ENCODE assay signal across 10 cellular contexts in genomic region chrX:153646620-153647373, GRCh38. TPM values are rescaled to one million over a fixed set of nuclear protein-coding genes. Genes with fewer than 3 reads are reported as not detected.
A peak's percentile ranks its signal among the peaks of the same experiment; 100 is the strongest.
DNase-seq lines count a peak whose midpoint lies in the region; ATAC-seq, FAIRE-seq and TF ChIP-seq lines count a peak whose summit lies in the region.
"Had no signal": no experiment of that assay in that cellular context is flagged by ENCODE, and none has a peak within 500 bp of the region (broad histone marks: within the 10 kb centered on the region; RNA-seq: fewer than 3 reads in every experiment).

A gene with protein sequence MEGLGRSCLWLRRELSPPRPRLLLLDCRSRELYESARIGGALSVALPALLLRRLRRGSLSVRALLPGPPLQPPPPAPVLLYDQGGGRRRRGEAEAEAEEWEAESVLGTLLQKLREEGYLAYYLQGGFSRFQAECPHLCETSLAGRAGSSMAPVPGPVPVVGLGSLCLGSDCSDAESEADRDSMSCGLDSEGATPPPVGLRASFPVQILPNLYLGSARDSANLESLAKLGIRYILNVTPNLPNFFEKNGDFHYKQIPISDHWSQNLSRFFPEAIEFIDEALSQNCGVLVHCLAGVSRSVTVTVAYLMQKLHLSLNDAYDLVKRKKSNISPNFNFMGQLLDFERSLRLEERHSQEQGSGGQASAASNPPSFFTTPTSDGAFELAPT (plus strand): TSS chrX:153647203. CDS start chrX:153647954, 751 bp downstream.

- H3K9ac ChIP-seq in ES-I3 (ENCODE audit: low read depth, low read length), result peak within 1 kb of the TSS; percentile 18; the same call in 1 of the 2 replicates
- no peak within 1 kb of the TSS for H3K9ac ChIP-seq in kidney (ENCODE audit: low read length in 2 of 2)

- intact Hi-C loops in kidney (cut with DNase I), result no loop called here

- H3K27ac Mint-ChIP-seq in activated T-cell treated with anti-CD3 and anti-CD28 coated beads, Interleukin-2, amount 50 U/mL, for 24 hours, result no peak within 1 kb of the TSS
- no peak within 1 kb of the TSS for H3K27ac Mint-ChIP-seq in stimulated activated naive B cell treated with anti-CD40 and anti-IgM and Interleukin-4, amounts not matched to agents 10 μg/mL and 1 μg/mL and 100 μg/mL, for 72 hours

- peaks cover 7% of the 10 kb centered on the region; the same call in 1 of the 2 replicates for H3K4me1 ChIP-seq in ES-I3 (ENCODE audit: insufficient read depth, low read length)
- H3K4me1 ChIP-seq in kidney (ENCODE audit: control insufficient read depth in 1 of 2, insufficient read depth in 1 of 2, low read depth in 1 of 2, low read length in 2 of 2), result peaks cover 0 to 6% of the 10 kb centered on the region in 2 donors

- no peak within 1 kb of the TSS for H3K4me3 Mint-ChIP-seq in activated T-cell treated with anti-CD3 and anti-CD28 coated beads, Interleukin-2, amount 50 U/mL, for 24 hours
- peak within 1 kb of the TSS in 1 of 2 donors; percentile 28 for H3K4me3 Mint-ChIP-seq in stimulated activated naive B cell treated with anti-CD40 and anti-IgM and Interleukin-4, amounts not matched to agents 10 μg/mL and 1 μg/mL and 100 μg/mL, for 72 hours

- H3K27me3 Mint-ChIP-seq in activated T-cell treated with anti-CD3 and anti-CD28 coated beads, Interleukin-2, amount 50 U/mL, for 24 hours, result peaks cover 61% of the 10 kb centered on the region
- H3K27me3 Mint-ChIP-seq in stimulated activated naive B cell treated with anti-CD40 and anti-IgM and Interleukin-4, amounts not matched to agents 10 μg/mL and 1 μg/mL and 100 μg/mL, for 72 hours, result peaks cover 28 to 32% of the 10 kb centered on the region in 2 donors

- peak; percentile 83 for DNase-seq in 8988T
- DNase-seq in activated T-cell treated with anti-CD3 and anti-CD28 coated beads, Interleukin-2, amount 50 U/mL, for 24 hours, result peak; percentile 48
- DNase-seq in kidney, result peak; percentile 80
- no peak for DNase-seq in stimulated activated naive B cell treated with anti-CD40 and anti-IgM and Interleukin-4, amounts not matched to agents 10 μg/mL and 1 μg/mL and 100 μg/mL, for 72 hours
- DNase-seq: stimulated activated CD4-positive, alpha-beta T cell treated with anti-CD3 and anti-CD28 coated beads, Interleukin-4, amount 100 ng/mL, for 4 hours had no signal

- peak within 1 kb of the TSS; percentile 34 to 53 for H3K27ac ChIP-seq in kidney (ENCODE audit: low read depth in 2 of 2, low read length in 2 of 2)
- H3K27ac ChIP-seq: PC-9 had no signal

- H3K4me1 Mint-ChIP-seq in activated T-cell treated with anti-CD3 and anti-CD28 coated beads, Interleukin-2, amount 50 U/mL, for 24 hours (ENCODE audit: low read depth), result peaks cover 8% of the 10 kb centered on the region
- peaks cover 9 to 18% of the 10 kb centered on the region in 2 donors for H3K4me1 Mint-ChIP-seq in stimulated activated naive B cell treated with anti-CD40 and anti-IgM and Interleukin-4, amounts not matched to agents 10 μg/mL and 1 μg/mL and 100 μg/mL, for 72 hours

- no peaks in the 10 kb centered on the region for H3K36me3 ChIP-seq in ES-I3 (ENCODE audit: insufficient read depth, low read length)
- H3K36me3 ChIP-seq in kidney (ENCODE audit: control insufficient read depth in 1 of 2, insufficient read depth in 2 of 2, low read length in 2 of 2), result no peaks in the 10 kb centered on the region

- no peaks in the 10 kb centered on the region for H3K9me3 Mint-ChIP-seq in activated T-cell treated with anti-CD3 and anti-CD28 coated beads, Interleukin-2, amount 50 U/mL, for 24 hours
- H3K9me3 Mint-ChIP-seq in stimulated activated naive B cell treated with anti-CD40 and anti-IgM and Interleukin-4, amounts not matched to agents 10 μg/mL and 1 μg/mL and 100 μg/mL, for 72 hours, result no peaks in the 10 kb centered on the region

- TF ChIP-seq CTCF in kidney (IDR thresholded peaks at IDR 0.05; ENCODE audit: borderline replicate concordance, extremely low read depth, insufficient read depth), result no peak

- no peak for ATAC-seq in GM19463 (IDR thresholded peaks at IDR 0.05; ENCODE audit: unreplicated experiment)
- no peak for ATAC-seq in HG03354 (IDR thresholded peaks at IDR 0.05; ENCODE audit: poor library complexity, severe bottlenecking, unreplicated experiment)
- ATAC-seq in GM19467 (IDR thresholded peaks at IDR 0.05; ENCODE audit: unreplicated experiment), result no peak
- ATAC-seq in stimulated activated naive B cell treated with anti-CD40 and anti-IgM and Interleukin-4, amounts not matched to agents 10 μg/mL and 1 μg/mL and 100 μg/mL, for 72 hours (replicated peaks), result no peak

- no peak for FAIRE-seq in kidney (lab: Jason Lieb, UNC)

- no peaks in the 10 kb centered on the region for H3K36me3 Mint-ChIP-seq in activated T-cell treated with anti-CD3 and anti-CD28 coated beads, Interleukin-2, amount 50 U/mL, for 24 hours (ENCODE audit: low read depth)
- no peaks in the 10 kb centered on the region for H3K36me3 Mint-ChIP-seq in stimulated activated naive B cell treated with anti-CD40 and anti-IgM and Interleukin-4, amounts not matched to agents 10 μg/mL and 1 μg/mL and 100 μg/mL, for 72 hours

- H3K4me3 ChIP-seq in kidney (ENCODE audit: low read length in 2 of 2), result peak within 1 kb of the TSS in 1 of 2 donors; percentile 47
- H3K4me3 ChIP-seq: PC-9 had no signal

- no peaks in the 10 kb centered on the region for H3K9me3 ChIP-seq in ES-I3 (ENCODE audit: control insufficient read depth, insufficient read depth, low read length)
- no peaks in the 10 kb centered on the region for H3K9me3 ChIP-seq in kidney (ENCODE audit: control insufficient read depth in 1 of 2, low read length in 2 of 2)

RNA-seq across cellular contexts. Expression of the gene that starts here (rescaled TPM):
- 4.7 TPM for total RNA-seq in kidney
- 81.4 TPM for polyA plus RNA-seq in kidney (ENCODE audit: insufficient read depth, low read depth, low replicate concordance)
